In the genomic region with DNA sequence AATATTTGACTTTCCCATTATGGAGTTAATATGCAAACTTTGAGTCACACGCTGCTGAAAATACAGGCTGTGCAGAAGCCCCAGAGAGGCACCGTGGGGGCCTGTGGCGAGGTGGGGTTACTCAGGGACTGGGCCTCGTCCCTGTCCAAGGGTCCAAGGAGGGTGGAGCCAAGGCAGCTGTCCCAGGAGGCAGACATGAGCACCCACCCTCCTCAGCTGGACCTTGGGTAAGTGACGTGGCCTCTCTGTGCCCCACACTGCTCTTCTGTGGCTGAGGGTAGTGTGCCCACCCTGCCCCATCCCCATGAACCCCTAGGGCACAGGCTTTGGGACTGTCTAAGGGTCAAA, we compare ENCODE assay signal across 22 cellular contexts. TPM values are rescaled to one million over a fixed set of nuclear protein-coding genes. Genes with fewer than 3 reads are reported as not detected.
DNase-seq lines count a peak whose midpoint lies in the region; ATAC-seq and TF ChIP-seq lines count a peak whose summit lies in the region.
"Had no signal": no experiment of that assay in that cellular context is flagged by ENCODE, and none has a peak within 500 bp of the region (broad histone marks: within the 10 kb centered on the region; RNA-seq: fewer than 3 reads in every experiment).

No MANE protein-coding gene starts in this region.

- H3K36me3 Mint-ChIP-seq in activated T-cell treated with anti-CD3 and anti-CD28 coated beads, Interleukin-2, amount 50 U/mL, for 72 hours (ENCODE audit: insufficient read depth in 2 of 2), result peaks cover 0 to 10% of the 10 kb centered on the region in 2 donors

- H3K27ac ChIP-seq in WERI-Rb-1 (peak overlapping the region; percentile 63), SJCRH30 (no peak overlapping the region)
- H3K27ac ChIP-seq: suprapubic skin had no signal

- no peak overlapping the region for H3K4me3 Mint-ChIP-seq in activated T-cell treated with anti-CD3 and anti-CD28 coated beads, Interleukin-2, amount 50 U/mL, for 72 hours
- H3K4me3 Mint-ChIP-seq: H9; stimulated activated memory B cell treated with anti-CD40 and anti-IgM and Interleukin-4, amounts not matched to agents 10 μg/mL and 1 μg/mL and 100 μg/mL, for 72 hours; T-helper 17 cell had no signal

- DNase-seq in activated T-cell treated with anti-CD3 and anti-CD28 coated beads, Interleukin-2, amount 50 U/mL, for 1 hour, result peak; percentile 2
- no peak for DNase-seq in activated T-cell treated with anti-CD3 and anti-CD28 coated beads, Interleukin-2, amount 50 U/mL, for 72 hours
- DNase-seq in WERI-Rb-1, result no peak
- peak; percentile 48 for DNase-seq in islet precursor cell
- DNase-seq in sciatic nerve (ENCODE audit: low spot score), result peak; percentile 45
- no peak for DNase-seq in SJCRH30
- no peak for DNase-seq in 8988T
- DNase-seq: activated CD4-positive, alpha-beta T cell treated with anti-CD3 and anti-CD28 coated beads, Interleukin-2, amount 50 U/mL, for 4 hours; cerebellar nuclear complex; COR-L47; DMS79 treated with DMSO at 0.1 percent for 48 hours; kidney glomerular epithelial cell; mesenchymal stem cell; NCI-H1048; NCI-H187; NCI-H526 treated with DMSO at 0.1 percent for 48 hours; stimulated activated CD4-positive, alpha-beta T cell treated with anti-CD3 and anti-CD28 coated beads, Interleukin-4, amount 100 ng/mL, for 1 hour had no signal

- H3K27me3 Mint-ChIP-seq in activated T-cell treated with anti-CD3 and anti-CD28 coated beads, Interleukin-2, amount 50 U/mL, for 72 hours (ENCODE audit: low read depth), result no peaks in the 10 kb centered on the region

- no peaks in the 10 kb centered on the region for H3K4me1 ChIP-seq in SJCRH30
- H3K4me1 ChIP-seq: suprapubic skin had no signal

- H3K9me3 ChIP-seq in WERI-Rb-1 (ENCODE audit: severe bottlenecking) (peaks cover 5% of the 10 kb centered on the region), SJCRH30 (replicated peaks) (peaks cover 5% of the 10 kb centered on the region; the same call in 1 of the 2 replicates)

- TF ChIP-seq CTCF in WERI-Rb-1 (IDR thresholded peaks at IDR 0.05; ENCODE audit: low read depth, low read length), result no peak

- H3K4me1 Mint-ChIP-seq in activated T-cell treated with anti-CD3 and anti-CD28 coated beads, Interleukin-2, amount 50 U/mL, for 72 hours (ENCODE audit: low read depth), result no peaks in the 10 kb centered on the region
- H3K4me1 Mint-ChIP-seq: stimulated activated memory B cell treated with anti-CD40 and anti-IgM and Interleukin-4, amounts not matched to agents 10 μg/mL and 1 μg/mL and 100 μg/mL, for 72 hours; T-helper 17 cell had no signal

- intact Hi-C loops in sciatic nerve (cut with DNase I), result no loop called here

- H3K27ac Mint-ChIP-seq in activated T-cell treated with anti-CD3 and anti-CD28 coated beads, Interleukin-2, amount 50 U/mL, for 72 hours, result no peak overlapping the region
- H3K27ac Mint-ChIP-seq: H9; stimulated activated memory B cell treated with anti-CD40 and anti-IgM and Interleukin-4, amounts not matched to agents 10 μg/mL and 1 μg/mL and 100 μg/mL, for 72 hours; T-helper 17 cell had no signal

- H3K27me3 ChIP-seq in WERI-Rb-1 (ENCODE audit: insufficient read depth, low read depth, severe bottlenecking) (no peaks in the 10 kb centered on the region), SJCRH30 (no peaks in the 10 kb centered on the region)
- H3K27me3 ChIP-seq: suprapubic skin had no signal

- H3K4me3 ChIP-seq in WERI-Rb-1 (ENCODE audit: low read depth, low read length), result no peak overlapping the region
- H3K4me3 ChIP-seq in SJCRH30, result no peak overlapping the region
- H3K4me3 ChIP-seq: suprapubic skin had no signal

- no peak for ATAC-seq in activated T-cell treated with anti-CD3 and anti-CD28 coated beads, Interleukin-2, amount 50 U/mL, for 72 hours (replicated peaks in 1 of 2)
- no peak for ATAC-seq in sciatic nerve
- ATAC-seq in HG03378 (IDR thresholded peaks at IDR 0.05; ENCODE audit: unreplicated experiment), result no peak
- ATAC-seq: stimulated activated memory B cell treated with anti-CD40 and anti-IgM and Interleukin-4, amounts not matched to agents 10 μg/mL and 1 μg/mL and 100 μg/mL, for 72 hours; T-helper 17 cell had no signal

- H3K36me3 ChIP-seq in WERI-Rb-1 (peaks cover 36% of the 10 kb centered on the region), SJCRH30 (peaks cover 13% of the 10 kb centered on the region)
- H3K36me3 ChIP-seq: suprapubic skin had no signal

- peaks cover 1 to 5% of the 10 kb centered on the region in 2 donors for H3K9me3 Mint-ChIP-seq in activated T-cell treated with anti-CD3 and anti-CD28 coated beads, Interleukin-2, amount 50 U/mL, for 72 hours

RNA-seq across cellular contexts. Expression of gene FAM222A, which starts 39.4 kb away (rescaled TPM):
- under 1 TPM; 0.53 to 0.55 TPM for total RNA-seq in activated T-cell treated with anti-CD3 and anti-CD28 coated beads, Interleukin-2, amount 50 U/mL, for 72 hours
- total RNA-seq in sciatic nerve, result 4.7 TPM
- 17.5 and 18.9 TPM in 2 replicates for total RNA-seq in SJCRH30 (2014; rRNA removed; shearing (Covaris generic))

Comparison
In these comparisons a context has a peak if more than half of its experiments do, and no peak if none do; other contexts are left out.
1. DNase-seq: peak in activated T-cell treated with anti-CD3 and anti-CD28 coated beads, Interleukin-2, amount 50 U/mL, for 1 hour (single experiment), islet precursor cell (single experiment) and sciatic nerve (single experiment); none in activated T-cell treated with anti-CD3 and anti-CD28 coated beads, Interleukin-2, amount 50 U/mL, for 72 hours (0 of 2), WERI-Rb-1 (single experiment), SJCRH30 (0 of 2) and 8988T (single experiment).